15 cellular contexts compared by ENCODE assay signal in genomic region chr1:46605242-46605641, GRCh38. TPM values are rescaled to one million over a fixed set of nuclear protein-coding genes. Genes with fewer than 3 reads are reported as not detected.
DNase-seq lines count a peak whose midpoint lies in the region; ATAC-seq and TF ChIP-seq lines count a peak whose summit lies in the region.
"Had no signal": no experiment of that assay in that cellular context is flagged by ENCODE, and none has a peak within 500 bp of the region (broad histone marks: within the 10 kb centered on the region; RNA-seq: fewer than 3 reads in every experiment).

No MANE protein-coding gene starts in this region.

- intact Hi-C loops in MCF 10A (cut with micrococcal nuclease) = no loop called here

- POLR2A ChIA-PET in activated CD4-positive, alpha-beta T cell treated with anti-CD3 and anti-CD28 coated beads, Interleukin-2, amount 10 ng/mL, durations not matched to agents 7 days and 5 days (lab: Charles Lee) = no interaction called here
- POLR2A ChIA-PET in T-cell (lab: Charles Lee) (interaction anchor here (0.5 to 1.8 kb wide), 4 partner anchors 11 to 1785 kb away, joined by 3 to 4 read pairs (median 4); no protein-coding TSS in a partner anchor), MCF 10A (lab: Yijun Ruan, JAX) (interaction anchor here (1.3 to 6.9 kb wide), 5 partner anchors 7 to 727 kb away, joined by 3 to 73 read pairs (median 15); partner anchors contain the start of genes ATPAF1 and MOB3C)

- DNase-seq in activated CD4-positive, alpha-beta T cell treated with anti-CD3 and anti-CD28 coated beads, Interleukin-2, amount 10 ng/mL, durations not matched to agents 7 days and 5 days = peak; percentile 49
- no peak for DNase-seq in activated CD4-positive, alpha-beta T cell treated with anti-CD3 and anti-CD28 coated beads for 1 hour
- DNase-seq in T-cell = peak in 10 of 34 experiments; percentile 9 to 33 (median 23)
- DNase-seq in MCF 10A (ENCODE audit: unreplicated experiment) = no peak
- DNase-seq in progenitor cell of endocrine pancreas (ENCODE audit: low spot score, unreplicated experiment) = no peak
- no peak for DNase-seq in HCEC 1CT
- no peak for DNase-seq in NK-92 treated with Interleukin-12 subunit alpha and Interleukin-12 subunit beta, amount 100 ng/mL, for 24 hours (lab: John Stamatoyannopoulos, UW)
- no peak for DNase-seq in glomerular visceral epithelial cell (ENCODE audit: extremely low spot score)
- DNase-seq: ACHN; activated CD4-positive, alpha-beta T cell treated with anti-CD3 and anti-CD28 coated beads, Interleukin-2, amount 50 U/mL, for 48 hours; NCI-H2227 treated with DMSO at 0.1 percent for 48 hours had no signal

- H3K9me3 Mint-ChIP-seq in activated CD4-positive, alpha-beta T cell treated with anti-CD3 and anti-CD28 coated beads, Interleukin-2, amount 10 ng/mL, durations not matched to agents 7 days and 5 days = no peaks in the 10 kb centered on the region
- H3K9me3 Mint-ChIP-seq in T-cell (no peaks in the 10 kb centered on the region), MCF 10A (ENCODE audit: unreplicated experiment) (no peaks in the 10 kb centered on the region), progenitor cell of endocrine pancreas (ENCODE audit: low read depth) (no peaks in the 10 kb centered on the region)

- H3K27ac Mint-ChIP-seq in activated CD4-positive, alpha-beta T cell treated with anti-CD3 and anti-CD28 coated beads, Interleukin-2, amount 10 ng/mL, durations not matched to agents 7 days and 5 days = peak overlapping the region; percentile 90
- peak overlapping the region; percentile 87 to 95 for H3K27ac Mint-ChIP-seq in T-cell
- H3K27ac Mint-ChIP-seq in MCF 10A (ENCODE audit: low read depth, unreplicated experiment) = no peak overlapping the region
- H3K27ac Mint-ChIP-seq in progenitor cell of endocrine pancreas = no peak overlapping the region

- TF ChIP-seq CTCF in MCF 10A (IDR thresholded peaks at IDR 0.05; ENCODE audit: unreplicated experiment) = no peak
- TF ChIP-seq CTCF in progenitor cell of endocrine pancreas (IDR thresholded peaks at IDR 0.05; ENCODE audit: unreplicated experiment) = no peak

- H3K4me1 Mint-ChIP-seq in activated CD4-positive, alpha-beta T cell treated with anti-CD3 and anti-CD28 coated beads, Interleukin-2, amount 10 ng/mL, durations not matched to agents 7 days and 5 days = peaks cover 61% of the 10 kb centered on the region
- H3K4me1 Mint-ChIP-seq in T-cell = peaks cover 53 to 65% (median 63%) of the 10 kb centered on the region in 3 donors
- H3K4me1 Mint-ChIP-seq in MCF 10A (ENCODE audit: insufficient read depth, unreplicated experiment) = peaks cover 10% of the 10 kb centered on the region
- H3K4me1 Mint-ChIP-seq in progenitor cell of endocrine pancreas (ENCODE audit: low read depth) = peaks cover 21% of the 10 kb centered on the region

- H3K36me3 Mint-ChIP-seq in activated CD4-positive, alpha-beta T cell treated with anti-CD3 and anti-CD28 coated beads, Interleukin-2, amount 10 ng/mL, durations not matched to agents 7 days and 5 days (ENCODE audit: low read depth) = peaks cover 52% of the 10 kb centered on the region
- peaks cover 28% of the 10 kb centered on the region for H3K36me3 Mint-ChIP-seq in T-cell
- peaks cover 4% of the 10 kb centered on the region for H3K36me3 Mint-ChIP-seq in MCF 10A (ENCODE audit: insufficient read depth, unreplicated experiment)
- H3K36me3 Mint-ChIP-seq in progenitor cell of endocrine pancreas (ENCODE audit: insufficient read depth) = peaks cover 7% of the 10 kb centered on the region

- CTCF ChIA-PET in activated CD4-positive, alpha-beta T cell treated with anti-CD3 and anti-CD28 coated beads, Interleukin-2, amount 10 ng/mL, durations not matched to agents 7 days and 5 days (lab: Charles Lee) = interaction anchor here (0.6 to 4.9 kb wide), 7 partner anchors 8 to 95 kb away, joined by 3 to 25 read pairs (median 10); partner anchors contain the start of gene MOB3C
- CTCF ChIA-PET in T-cell (lab: Charles Lee) (interaction anchor here (0.6 to 1.6 kb wide), 4 partner anchors 11 to 62 kb away, joined by 3 to 11 read pairs (median 4); partner anchors contain the start of gene MOB3C (in 1 of the 2)), MCF 10A (lab: Yijun Ruan, JAX) (interaction anchor here (0.6 to 1.4 kb wide), 5 partner anchors 18 to 147 kb away, joined by 3 to 7 read pairs (median 3); no protein-coding TSS in a partner anchor)

- BruUV-seq in MCF 10A (replicated peaks; lab: Mats Ljungman, UMichigan) = no TSS peak

- ATAC-seq in T-cell (replicated peaks in 1 of 4) = peak in 2 of 4 experiments; percentile 31 to 45
- ATAC-seq: Right ventricle myocardium inferior had no signal

- H3K27me3 Mint-ChIP-seq in activated CD4-positive, alpha-beta T cell treated with anti-CD3 and anti-CD28 coated beads, Interleukin-2, amount 10 ng/mL, durations not matched to agents 7 days and 5 days = no peaks in the 10 kb centered on the region
- H3K27me3 Mint-ChIP-seq in T-cell = no peaks in the 10 kb centered on the region
- H3K27me3 Mint-ChIP-seq in MCF 10A (ENCODE audit: insufficient read depth, unreplicated experiment) = no peaks in the 10 kb centered on the region
- H3K27me3 Mint-ChIP-seq in progenitor cell of endocrine pancreas = no peaks in the 10 kb centered on the region

- peak overlapping the region; percentile 89 for H3K4me3 Mint-ChIP-seq in activated CD4-positive, alpha-beta T cell treated with anti-CD3 and anti-CD28 coated beads, Interleukin-2, amount 10 ng/mL, durations not matched to agents 7 days and 5 days
- peak overlapping the region; percentile 90 to 93 (median 92) for H3K4me3 Mint-ChIP-seq in T-cell
- H3K4me3 Mint-ChIP-seq in MCF 10A (ENCODE audit: unreplicated experiment) = peak overlapping the region; percentile 91
- H3K4me3 Mint-ChIP-seq in progenitor cell of endocrine pancreas (ENCODE audit: low read depth) = peak overlapping the region; percentile 90

RNA-seq across cellular contexts. Expression of gene MKNK1, which starts 1.2 kb away (rescaled TPM):
- total RNA-seq in activated CD4-positive, alpha-beta T cell treated with anti-CD3 and anti-CD28 coated beads, Interleukin-2, amount 10 ng/mL, durations not matched to agents 7 days and 5 days = 10 to 100 TPM; 58.2 to 63.3 TPM
- total RNA-seq in T-cell = 10 to 100 TPM; 41.4 to 54.5 (median 52.7) TPM
- 25.6 and 33.7 TPM in 2 replicates for total RNA-seq in MCF 10A (2022)
- total RNA-seq in progenitor cell of endocrine pancreas = 29.3 and 31.9 TPM in 2 replicates

RNA-seq across cellular contexts. Expression of gene MOB3C, which starts 11.4 kb away (rescaled TPM):
- 10 to 100 TPM; 19.5 to 21.4 TPM for total RNA-seq in activated CD4-positive, alpha-beta T cell treated with anti-CD3 and anti-CD28 coated beads, Interleukin-2, amount 10 ng/mL, durations not matched to agents 7 days and 5 days
- 10 to 100 TPM; 13.2 to 29.6 (median 24.6) TPM for total RNA-seq in T-cell
- 5.8 and 5.9 TPM in 2 replicates for total RNA-seq in MCF 10A (2022)
- 5.5 and 5.6 TPM in 2 replicates for total RNA-seq in progenitor cell of endocrine pancreas

RNA-seq across cellular contexts. Expression of gene KNCN, which starts 53.8 kb away (rescaled TPM):
- not detected for total RNA-seq in activated CD4-positive, alpha-beta T cell treated with anti-CD3 and anti-CD28 coated beads, Interleukin-2, amount 10 ng/mL, durations not matched to agents 7 days and 5 days
- total RNA-seq in T-cell = under 1 TPM in 1 of 5 donors, not detected in 4; 0.14 TPM
- total RNA-seq in MCF 10A (2022) = not detected in 2 replicates
- not detected in 2 replicates for total RNA-seq in progenitor cell of endocrine pancreas
- total RNA-seq: G401, right atrium auricular region, Right ventricle myocardium inferior, ureter had no signal

Comparison
In these comparisons a context has a peak if more than half of its experiments do, and no peak if none do; other contexts are left out.
1. H3K27ac Mint-ChIP-seq: peak in activated CD4-positive, alpha-beta T cell treated with anti-CD3 and anti-CD28 coated beads, Interleukin-2, amount 10 ng/mL, durations not matched to agents 7 days and 5 days (single experiment) and T-cell (2 of 2); none in MCF 10A (single experiment) and progenitor cell of endocrine pancreas (single experiment).
2. Peak in every context shown above with its lines, with median percentiles within 50 percentile points of each other: H3K4me3 Mint-ChIP-seq.